ENCODE assay signal across 14 cellular contexts in genomic region chr11:2522636-2523255, GRCh38.
DNase-seq lines count a peak whose midpoint lies in the region; ATAC-seq and TF ChIP-seq lines count a peak whose summit lies in the region.
"Had no signal": no experiment of that assay in that cellular context is flagged by ENCODE, and none has a peak within 500 bp of the region (broad histone marks: within the 10 kb centered on the region; RNA-seq: fewer than 3 reads in every experiment).

No MANE protein-coding gene starts in this region.

- H3K9me2 ChIP-seq in GM23248 (ENCODE audit: insufficient read depth) = no peaks in the 10 kb centered on the region

- H2AFZ ChIP-seq in GM23248 = no peak overlapping the region

- no peaks in the 10 kb centered on the region for H3F3A ChIP-seq in GM23248 (ENCODE audit: insufficient read depth)

- H3K27ac Mint-ChIP-seq in CD4-positive, alpha-beta memory T cell = no peak overlapping the region
- H3K27ac Mint-ChIP-seq: activated naive CD8-positive, alpha-beta T cell had no signal

- H3K9me3 ChIP-seq in WERI-Rb-1 (ENCODE audit: severe bottlenecking) (no peaks in the 10 kb centered on the region), GM23248 (ENCODE audit: low read depth) (no peaks in the 10 kb centered on the region)
- no peaks in the 10 kb centered on the region for H3K9me3 ChIP-seq in CD4-positive, alpha-beta memory T cell (ENCODE audit: control insufficient read depth in 1 of 2, low read length in 2 of 2)
- H3K9me3 ChIP-seq: tibial artery had no signal

- no peaks in the 10 kb centered on the region for H3K79me2 ChIP-seq in GM23248 (ENCODE audit: insufficient read depth)

- no peak for TF ChIP-seq CTCF in WERI-Rb-1 (IDR thresholded peaks at IDR 0.05; ENCODE audit: low read depth, low read length)

- H3K9ac ChIP-seq in GM23248 = no peak overlapping the region

- in situ Hi-C loops in GM23248 (cut with MboI) = no loop called here

- H4K20me1 ChIP-seq in GM23248 (ENCODE audit: insufficient read depth) = no peaks in the 10 kb centered on the region

- H3K4me1 ChIP-seq in CD4-positive, alpha-beta memory T cell (ENCODE audit: insufficient read depth, low read length) = peaks cover 14% of the 10 kb centered on the region
- H3K4me1 ChIP-seq in GM23248 (ENCODE audit: insufficient read depth) = no peaks in the 10 kb centered on the region
- H3K4me1 ChIP-seq: tibial artery had no signal

- CTCF ChIA-PET in CD4-positive, alpha-beta memory T cell (lab: Charles Lee; ENCODE audit: partially characterized antibody) = interaction anchor here (0.7 to 1.5 kb wide), 3 partner anchors 8 to 88 kb away, joined by 3 to 6 read pairs (median 4); no protein-coding TSS in a partner anchor

- H3K27ac ChIP-seq in WERI-Rb-1 = no peak overlapping the region
- no peak overlapping the region for H3K27ac ChIP-seq in CD4-positive, alpha-beta memory T cell (ENCODE audit: low read depth, low read length)
- no peak overlapping the region for H3K27ac ChIP-seq in GM23248
- H3K27ac ChIP-seq: HL-60, tibial artery had no signal

- ATAC-seq in HG03095 (IDR thresholded peaks at IDR 0.05; ENCODE audit: unreplicated experiment) = no peak
- ATAC-seq in HG03571 (IDR thresholded peaks at IDR 0.05; ENCODE audit: unreplicated experiment) = no peak
- ATAC-seq: activated CD4-positive, CD25-positive, alpha-beta regulatory T cell treated with anti-CD3 and anti-CD28 coated beads, Interleukin-2, amount 50 U/mL, for 24 hours; naive thymus-derived CD8-positive, alpha-beta T cell had no signal

- H3K36me3 ChIP-seq in WERI-Rb-1 (no peaks in the 10 kb centered on the region), GM23248 (ENCODE audit: low read depth) (no peaks in the 10 kb centered on the region)
- no peaks in the 10 kb centered on the region for H3K36me3 ChIP-seq in CD4-positive, alpha-beta memory T cell (ENCODE audit: insufficient read depth, low read length)
- H3K36me3 ChIP-seq: tibial artery had no signal

- POLR2A ChIA-PET in CD4-positive, alpha-beta memory T cell (lab: Charles Lee; ENCODE audit: partially characterized antibody) = no interaction called here

- no peaks in the 10 kb centered on the region for H3K27me3 Mint-ChIP-seq in CD4-positive, alpha-beta memory T cell
- H3K27me3 Mint-ChIP-seq: activated naive CD8-positive, alpha-beta T cell; naive thymus-derived CD8-positive, alpha-beta T cell had no signal

- no peak overlapping the region for H3K4me3 Mint-ChIP-seq in CD4-positive, alpha-beta memory T cell
- H3K4me3 Mint-ChIP-seq: activated naive CD8-positive, alpha-beta T cell; naive thymus-derived CD8-positive, alpha-beta T cell had no signal

- peaks cover 0 to 4% of the 10 kb centered on the region in 2 donors for H3K36me3 Mint-ChIP-seq in CD4-positive, alpha-beta memory T cell
- H3K36me3 Mint-ChIP-seq: activated naive CD8-positive, alpha-beta T cell had no signal

- no peak overlapping the region for H3K4me3 ChIP-seq in WERI-Rb-1 (ENCODE audit: low read depth, low read length)
- H3K4me3 ChIP-seq in CD4-positive, alpha-beta memory T cell (ENCODE audit: low read length in 2 of 2) = no peak overlapping the region
- H3K4me3 ChIP-seq in GM23248 = no peak overlapping the region
- H3K4me3 ChIP-seq: tibial artery had no signal

- peaks cover 8 to 36% (median 22%) of the 10 kb centered on the region in 4 donors for H3K4me1 Mint-ChIP-seq in CD4-positive, alpha-beta memory T cell

- H3K27me3 ChIP-seq in WERI-Rb-1 (ENCODE audit: insufficient read depth, low read depth, severe bottlenecking) (no peaks in the 10 kb centered on the region), GM23248 (replicated peaks; ENCODE audit: insufficient read depth) (peaks cover 11% of the 10 kb centered on the region; the same call in 1 of the 2 replicates)
- H3K27me3 ChIP-seq in CD4-positive, alpha-beta memory T cell (ENCODE audit: insufficient read depth, low read length) = no peaks in the 10 kb centered on the region

- 66 to 70% methylated on average over 15 to 17 of the region's 17 CpGs for WGBS in GM23248 (ENCODE audit: low coverage in 1 of 2, low lambda C conversion rate in 2 of 2, missing lambda C conversion rate in 2 of 2), 2 experiments

- H3K4me2 ChIP-seq in GM23248 (ENCODE audit: unreplicated experiment) = no peak overlapping the region

- intact Hi-C loops in head of caudate nucleus (cut with DNase I) = no loop called here
- intact Hi-C loops in posterior vena cava (cut with DNase I) = no loop called here
- intact Hi-C loops in CD4-positive, alpha-beta memory T cell (cut with micrococcal nuclease) = no loop called here

- no peaks in the 10 kb centered on the region for H3K9me3 Mint-ChIP-seq in CD4-positive, alpha-beta memory T cell
- H3K9me3 Mint-ChIP-seq: naive thymus-derived CD8-positive, alpha-beta T cell had no signal

- DNase-seq in Daoy (ENCODE audit: low read depth) (peak; percentile 0), WERI-Rb-1 (peak; percentile 6), head of caudate nucleus (peak in 27 of 42 donors; percentile 0 to 38 (median 10)), posterior vena cava (ENCODE audit: low spot score) (peak; percentile 47), GM23248 (no peak)
- DNase-seq in CD4-positive, alpha-beta memory T cell = no peak
- DNase-seq: NCI-H2107 had no signal

Comparison
In these comparisons a context has a peak if more than half of its experiments do, and no peak if none do; other contexts are left out.
1. DNase-seq: peak in Daoy (single experiment), WERI-Rb-1 (single experiment), head of caudate nucleus (27 of 42) and posterior vena cava (single experiment); none in CD4-positive, alpha-beta memory T cell (0 of 5) and GM23248 (single experiment).